ENCODE assay signal across 1 cellular context in the genomic region with DNA sequence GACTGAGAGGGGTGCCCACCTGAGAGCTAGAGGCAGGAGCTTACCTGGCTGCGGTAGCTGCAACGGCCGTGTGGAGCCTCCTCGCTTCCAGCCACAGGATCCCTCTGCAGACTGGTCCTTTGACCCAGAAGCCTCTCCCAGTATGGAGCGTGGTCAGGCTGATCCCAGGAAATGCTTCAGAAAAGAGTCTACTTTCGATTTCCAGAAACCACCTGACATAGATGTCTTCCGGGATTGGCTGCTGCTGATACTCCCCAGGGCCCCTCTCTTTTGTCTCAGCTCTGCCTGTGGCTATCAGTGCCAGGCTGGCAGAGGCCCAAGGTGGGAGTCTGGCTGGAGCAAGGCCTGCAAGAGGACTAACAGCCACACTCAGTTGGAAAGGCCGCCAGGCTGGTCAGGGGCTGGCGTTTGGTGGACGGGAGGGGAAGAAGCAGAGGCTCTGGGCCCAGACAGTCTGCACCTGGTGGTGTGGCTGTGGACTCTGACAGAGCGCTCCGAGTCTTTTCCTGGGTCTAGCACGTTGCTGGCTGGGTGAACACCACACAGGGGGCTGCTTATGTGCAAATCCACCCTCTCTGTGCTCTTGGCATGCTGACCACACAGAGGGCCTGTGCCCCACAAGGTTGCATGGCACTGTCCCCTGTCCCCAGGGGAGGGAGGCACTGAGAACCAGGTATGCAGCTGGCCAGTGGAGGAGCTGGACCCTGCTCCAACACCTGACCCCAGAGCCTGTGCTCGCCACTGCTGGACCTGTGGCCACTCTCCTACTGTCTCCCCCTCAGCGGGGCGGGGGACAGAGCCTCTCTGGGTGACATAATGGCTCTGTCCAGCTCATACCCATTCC.
TF ChIP-seq lines count a peak whose summit lies in the region.

A gene with protein sequence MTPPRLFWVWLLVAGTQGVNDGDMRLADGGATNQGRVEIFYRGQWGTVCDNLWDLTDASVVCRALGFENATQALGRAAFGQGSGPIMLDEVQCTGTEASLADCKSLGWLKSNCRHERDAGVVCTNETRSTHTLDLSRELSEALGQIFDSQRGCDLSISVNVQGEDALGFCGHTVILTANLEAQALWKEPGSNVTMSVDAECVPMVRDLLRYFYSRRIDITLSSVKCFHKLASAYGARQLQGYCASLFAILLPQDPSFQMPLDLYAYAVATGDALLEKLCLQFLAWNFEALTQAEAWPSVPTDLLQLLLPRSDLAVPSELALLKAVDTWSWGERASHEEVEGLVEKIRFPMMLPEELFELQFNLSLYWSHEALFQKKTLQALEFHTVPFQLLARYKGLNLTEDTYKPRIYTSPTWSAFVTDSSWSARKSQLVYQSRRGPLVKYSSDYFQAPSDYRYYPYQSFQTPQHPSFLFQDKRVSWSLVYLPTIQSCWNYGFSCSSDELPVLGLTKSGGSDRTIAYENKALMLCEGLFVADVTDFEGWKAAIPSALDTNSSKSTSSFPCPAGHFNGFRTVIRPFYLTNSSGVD (minus strand): TSS at position 144 of the 844 bp plus-strand sequence. CDS start 2,732 bp downstream, outside the sequence.

TF ChIP-seq in HEK293, 187 proteins besides CTCF, POLR2A, EP300 and RAD21 (continued from another document):
- TF ChIP-seq, protein P1, sequence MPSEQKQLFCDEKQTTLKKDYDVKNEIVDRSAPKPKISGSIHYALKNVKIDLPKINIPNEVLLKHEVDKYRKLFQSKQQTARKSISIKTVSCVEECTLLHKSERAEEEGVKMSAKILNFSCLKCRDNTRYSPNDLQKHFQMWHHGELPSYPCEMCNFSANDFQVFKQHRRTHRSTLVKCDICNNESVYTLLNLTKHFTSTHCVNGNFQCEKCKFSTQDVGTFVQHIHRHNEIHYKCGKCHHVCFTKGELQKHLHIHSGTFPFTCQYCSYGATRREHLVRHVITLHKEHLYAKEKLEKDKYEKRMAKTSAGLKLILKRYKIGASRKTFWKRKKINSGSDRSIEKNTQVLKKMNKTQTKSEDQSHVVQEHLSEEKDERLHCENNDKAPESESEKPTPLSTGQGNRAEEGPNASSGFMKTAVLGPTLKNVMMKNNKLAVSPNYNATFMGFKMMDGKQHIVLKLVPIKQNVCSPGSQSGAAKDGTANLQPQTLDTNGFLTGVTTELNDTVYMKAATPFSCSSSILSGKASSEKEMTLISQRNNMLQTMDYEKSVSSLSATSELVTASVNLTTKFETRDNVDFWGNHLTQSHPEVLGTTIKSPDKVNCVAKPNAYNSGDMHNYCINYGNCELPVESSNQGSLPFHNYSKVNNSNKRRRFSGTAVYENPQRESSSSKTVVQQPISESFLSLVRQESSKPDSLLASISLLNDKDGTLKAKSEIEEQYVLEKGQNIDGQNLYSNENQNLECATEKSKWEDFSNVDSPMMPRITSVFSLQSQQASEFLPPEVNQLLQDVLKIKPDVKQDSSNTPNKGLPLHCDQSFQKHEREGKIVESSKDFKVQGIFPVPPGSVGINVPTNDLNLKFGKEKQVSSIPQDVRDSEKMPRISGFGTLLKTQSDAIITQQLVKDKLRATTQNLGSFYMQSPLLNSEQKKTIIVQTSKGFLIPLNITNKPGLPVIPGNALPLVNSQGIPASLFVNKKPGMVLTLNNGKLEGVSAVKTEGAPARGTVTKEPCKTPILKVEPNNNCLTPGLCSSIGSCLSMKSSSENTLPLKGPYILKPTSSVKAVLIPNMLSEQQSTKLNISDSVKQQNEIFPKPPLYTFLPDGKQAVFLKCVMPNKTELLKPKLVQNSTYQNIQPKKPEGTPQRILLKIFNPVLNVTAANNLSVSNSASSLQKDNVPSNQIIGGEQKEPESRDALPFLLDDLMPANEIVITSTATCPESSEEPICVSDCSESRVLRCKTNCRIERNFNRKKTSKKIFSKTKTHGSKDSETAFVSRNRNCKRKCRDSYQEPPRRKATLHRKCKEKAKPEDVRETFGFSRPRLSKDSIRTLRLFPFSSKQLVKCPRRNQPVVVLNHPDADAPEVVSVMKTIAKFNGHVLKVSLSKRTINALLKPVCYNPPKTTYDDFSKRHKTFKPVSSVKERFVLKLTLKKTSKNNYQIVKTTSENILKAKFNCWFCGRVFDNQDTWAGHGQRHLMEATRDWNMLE (tag by site-specific recombination; conservative IDR thresholded peaks at IDR 0.05; ENCODE audit: low read depth) = peak; percentile 43; the same call in 1 of the 2 replicates
- TF ChIP-seq, protein P2, sequence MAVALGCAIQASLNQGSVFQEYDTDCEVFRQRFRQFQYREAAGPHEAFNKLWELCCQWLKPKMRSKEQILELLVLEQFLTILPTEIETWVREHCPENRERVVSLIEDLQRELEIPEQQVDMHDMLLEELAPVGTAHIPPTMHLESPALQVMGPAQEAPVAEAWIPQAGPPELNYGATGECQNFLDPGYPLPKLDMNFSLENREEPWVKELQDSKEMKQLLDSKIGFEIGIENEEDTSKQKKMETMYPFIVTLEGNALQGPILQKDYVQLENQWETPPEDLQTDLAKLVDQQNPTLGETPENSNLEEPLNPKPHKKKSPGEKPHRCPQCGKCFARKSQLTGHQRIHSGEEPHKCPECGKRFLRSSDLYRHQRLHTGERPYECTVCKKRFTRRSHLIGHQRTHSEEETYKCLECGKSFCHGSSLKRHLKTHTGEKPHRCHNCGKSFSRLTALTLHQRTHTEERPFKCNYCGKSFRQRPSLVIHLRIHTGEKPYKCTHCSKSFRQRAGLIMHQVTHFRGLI (tag by site-specific recombination; IDR thresholded peaks at IDR 0.05) = no peak
- TF ChIP-seq ZSCAN23 (tag by site-specific recombination; IDR thresholded peaks at IDR 0.05) = 0 out of 2 replicates have a peak, but pooled peaks have one; percentile 42
- TF ChIP-seq, protein P3, sequence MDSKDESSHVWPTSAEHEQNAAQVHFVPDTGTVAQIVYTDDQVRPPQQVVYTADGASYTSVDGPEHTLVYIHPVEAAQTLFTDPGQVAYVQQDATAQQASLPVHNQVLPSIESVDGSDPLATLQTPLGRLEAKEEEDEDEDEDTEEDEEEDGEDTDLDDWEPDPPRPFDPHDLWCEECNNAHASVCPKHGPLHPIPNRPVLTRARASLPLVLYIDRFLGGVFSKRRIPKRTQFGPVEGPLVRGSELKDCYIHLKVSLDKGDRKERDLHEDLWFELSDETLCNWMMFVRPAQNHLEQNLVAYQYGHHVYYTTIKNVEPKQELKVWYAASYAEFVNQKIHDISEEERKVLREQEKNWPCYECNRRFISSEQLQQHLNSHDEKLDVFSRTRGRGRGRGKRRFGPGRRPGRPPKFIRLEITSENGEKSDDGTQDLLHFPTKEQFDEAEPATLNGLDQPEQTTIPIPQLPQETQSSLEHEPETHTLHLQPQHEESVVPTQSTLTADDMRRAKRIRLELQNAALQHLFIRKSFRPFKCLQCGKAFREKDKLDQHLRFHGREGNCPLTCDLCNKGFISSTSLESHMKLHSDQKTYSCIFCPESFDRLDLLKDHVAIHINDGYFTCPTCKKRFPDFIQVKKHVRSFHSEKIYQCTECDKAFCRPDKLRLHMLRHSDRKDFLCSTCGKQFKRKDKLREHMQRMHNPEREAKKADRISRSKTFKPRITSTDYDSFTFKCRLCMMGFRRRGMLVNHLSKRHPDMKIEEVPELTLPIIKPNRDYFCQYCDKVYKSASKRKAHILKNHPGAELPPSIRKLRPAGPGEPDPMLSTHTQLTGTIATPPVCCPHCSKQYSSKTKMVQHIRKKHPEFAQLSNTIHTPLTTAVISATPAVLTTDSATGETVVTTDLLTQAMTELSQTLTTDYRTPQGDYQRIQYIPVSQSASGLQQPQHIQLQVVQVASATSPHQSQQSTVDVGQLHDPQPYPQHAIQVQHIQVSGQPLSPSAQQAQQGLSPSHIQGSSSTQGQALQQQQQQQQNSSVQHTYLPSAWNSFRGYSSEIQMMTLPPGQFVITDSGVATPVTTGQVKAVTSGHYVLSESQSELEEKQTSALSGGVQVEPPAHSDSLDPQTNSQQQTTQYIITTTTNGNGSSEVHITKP (tag by site-specific recombination; IDR thresholded peaks at IDR 0.05) = 0 out of 2 replicates have a peak, but pooled peaks have one; percentile 22
- TF ChIP-seq, protein P4, sequence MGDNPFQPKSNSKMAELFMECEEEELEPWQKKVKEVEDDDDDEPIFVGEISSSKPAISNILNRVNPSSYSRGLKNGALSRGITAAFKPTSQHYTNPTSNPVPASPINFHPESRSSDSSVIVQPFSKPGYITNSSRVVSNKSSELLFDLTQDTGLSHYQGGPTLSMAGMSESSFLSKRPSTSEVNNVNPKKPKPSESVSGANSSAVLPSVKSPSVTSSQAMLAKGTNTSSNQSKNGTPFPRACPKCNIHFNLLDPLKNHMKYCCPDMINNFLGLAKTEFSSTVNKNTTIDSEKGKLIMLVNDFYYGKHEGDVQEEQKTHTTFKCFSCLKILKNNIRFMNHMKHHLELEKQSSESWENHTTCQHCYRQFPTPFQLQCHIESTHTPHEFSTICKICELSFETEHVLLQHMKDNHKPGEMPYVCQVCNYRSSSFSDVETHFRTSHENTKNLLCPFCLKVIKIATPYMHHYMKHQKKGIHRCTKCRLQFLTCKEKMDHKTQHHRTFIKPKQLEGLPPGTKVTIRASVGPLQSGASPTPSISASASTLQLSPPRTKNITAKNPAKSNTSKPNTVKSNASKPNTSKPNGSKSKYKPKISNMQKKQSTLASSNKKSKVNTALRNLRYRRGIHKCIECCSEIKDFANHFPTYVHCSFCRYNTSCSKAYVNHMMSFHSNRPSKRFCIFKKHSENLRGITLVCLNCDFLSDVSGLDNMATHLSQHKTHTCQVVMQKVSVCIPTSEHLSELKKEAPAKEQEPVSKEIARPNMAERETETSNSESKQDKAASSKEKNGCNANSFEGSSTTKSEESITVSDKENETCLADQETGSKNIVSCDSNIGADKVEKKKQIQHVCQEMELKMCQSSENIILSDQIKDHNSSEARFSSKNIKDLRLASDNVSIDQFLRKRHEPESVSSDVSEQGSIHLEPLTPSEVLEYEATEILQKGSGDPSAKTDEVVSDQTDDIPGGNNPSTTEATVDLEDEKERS (tag by site-specific recombination; IDR thresholded peaks at IDR 0.05) = no peak
- TF ChIP-seq WT1 (tag by site-specific recombination; IDR thresholded peaks at IDR 0.05) = 0 out of 2 replicates have a peak, but pooled peaks have one; percentile 23
- TF ChIP-seq, protein P5, sequence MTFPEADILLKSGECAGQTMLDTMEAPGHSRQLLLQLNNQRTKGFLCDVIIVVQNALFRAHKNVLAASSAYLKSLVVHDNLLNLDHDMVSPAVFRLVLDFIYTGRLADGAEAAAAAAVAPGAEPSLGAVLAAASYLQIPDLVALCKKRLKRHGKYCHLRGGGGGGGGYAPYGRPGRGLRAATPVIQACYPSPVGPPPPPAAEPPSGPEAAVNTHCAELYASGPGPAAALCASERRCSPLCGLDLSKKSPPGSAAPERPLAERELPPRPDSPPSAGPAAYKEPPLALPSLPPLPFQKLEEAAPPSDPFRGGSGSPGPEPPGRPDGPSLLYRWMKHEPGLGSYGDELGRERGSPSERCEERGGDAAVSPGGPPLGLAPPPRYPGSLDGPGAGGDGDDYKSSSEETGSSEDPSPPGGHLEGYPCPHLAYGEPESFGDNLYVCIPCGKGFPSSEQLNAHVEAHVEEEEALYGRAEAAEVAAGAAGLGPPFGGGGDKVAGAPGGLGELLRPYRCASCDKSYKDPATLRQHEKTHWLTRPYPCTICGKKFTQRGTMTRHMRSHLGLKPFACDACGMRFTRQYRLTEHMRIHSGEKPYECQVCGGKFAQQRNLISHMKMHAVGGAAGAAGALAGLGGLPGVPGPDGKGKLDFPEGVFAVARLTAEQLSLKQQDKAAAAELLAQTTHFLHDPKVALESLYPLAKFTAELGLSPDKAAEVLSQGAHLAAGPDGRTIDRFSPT (tag by site-specific recombination; IDR thresholded peaks at IDR 0.05) = peak; percentile 88
- TF ChIP-seq, protein P6, sequence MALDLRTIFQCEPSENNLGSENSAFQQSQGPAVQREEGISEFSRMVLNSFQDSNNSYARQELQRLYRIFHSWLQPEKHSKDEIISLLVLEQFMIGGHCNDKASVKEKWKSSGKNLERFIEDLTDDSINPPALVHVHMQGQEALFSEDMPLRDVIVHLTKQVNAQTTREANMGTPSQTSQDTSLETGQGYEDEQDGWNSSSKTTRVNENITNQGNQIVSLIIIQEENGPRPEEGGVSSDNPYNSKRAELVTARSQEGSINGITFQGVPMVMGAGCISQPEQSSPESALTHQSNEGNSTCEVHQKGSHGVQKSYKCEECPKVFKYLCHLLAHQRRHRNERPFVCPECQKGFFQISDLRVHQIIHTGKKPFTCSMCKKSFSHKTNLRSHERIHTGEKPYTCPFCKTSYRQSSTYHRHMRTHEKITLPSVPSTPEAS (tag by site-specific recombination; IDR thresholded peaks at IDR 0.05) = no peak
- no peak for TF ChIP-seq ZNF23 (tag by site-specific recombination; IDR thresholded peaks at IDR 0.05; ENCODE audit: borderline replicate concordance)
